In the genomic region with DNA sequence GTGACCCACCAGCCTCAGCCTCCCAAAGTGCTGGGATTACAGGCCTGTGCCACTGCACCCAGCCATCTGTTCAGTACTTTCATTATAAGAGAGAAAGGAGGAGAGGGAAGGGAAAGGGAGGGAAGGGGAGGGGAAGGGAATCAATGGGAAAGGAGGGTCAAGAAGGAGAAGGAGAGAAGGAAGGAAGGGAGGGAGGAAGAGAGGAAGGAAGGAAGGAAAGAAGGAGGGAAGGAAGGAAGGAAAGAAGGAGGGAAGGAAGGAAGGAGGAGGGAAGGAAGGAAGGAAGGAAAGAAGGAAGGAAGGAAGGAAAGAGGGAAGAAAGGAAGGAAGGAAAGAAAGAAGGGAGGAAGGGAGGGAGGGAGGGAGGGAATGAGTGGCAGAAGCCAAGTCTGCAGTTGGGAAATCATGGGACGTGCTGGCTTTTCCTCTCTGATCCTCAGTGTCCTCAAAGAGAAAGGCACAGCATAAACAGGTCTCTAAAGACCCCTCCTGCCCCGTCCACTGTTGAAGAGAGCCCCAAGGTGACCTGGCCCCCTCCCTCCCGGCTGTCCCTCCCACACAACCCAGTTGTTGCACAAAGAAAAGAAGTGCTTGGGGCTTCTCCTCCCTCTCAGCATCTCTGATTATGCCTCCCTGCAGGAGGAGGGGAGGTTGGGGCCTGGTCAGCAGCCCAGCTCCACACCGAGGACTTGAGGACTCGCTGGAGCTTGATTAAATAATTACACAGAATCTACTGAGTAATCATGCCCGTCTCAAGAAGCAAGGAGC, we compare ENCODE assay signal across 25 cellular contexts.
A peak's percentile ranks its signal among the peaks of the same experiment; 100 is the strongest.
DNase-seq lines count a peak whose midpoint lies in the region; ATAC-seq, FAIRE-seq and TF ChIP-seq lines count a peak whose summit lies in the region.
"Had no signal": no experiment of that assay in that cellular context is flagged by ENCODE, and none has a peak within 500 bp of the region (broad histone marks: within the 10 kb centered on the region; RNA-seq: fewer than 3 reads in every experiment).

No MANE protein-coding gene starts in this region.

- H2AFZ ChIP-seq in HepG2 (ENCODE audit: low read length) = no peak overlapping the region
- H2AFZ ChIP-seq in K562 (ENCODE audit: low read depth, low read length) = no peak overlapping the region
- H2AFZ ChIP-seq in neural progenitor cell (replicated peaks) = peak overlapping the region; percentile 85

- no peak for TF ChIP-seq EP300 in HepG2 (IDR thresholded peaks at IDR 0.05; ENCODE audit: low read depth in 2 of 2, low read length in 2 of 2)
- TF ChIP-seq EP300 in HepG2 (CRISPR knock-in tag; IDR thresholded peaks at IDR 0.05; ENCODE audit: borderline replicate concordance) = no peak
- TF ChIP-seq EP300 in K562 (IDR thresholded peaks at IDR 0.05; ENCODE audit: low read length) = no peak

- in situ Hi-C loops in HepG2 (cut with HindIII; ENCODE audit: extremely low pct_ligation_motif_present, low pct_unique_long_range_greater_than_20kb) = no loop called here
- in situ Hi-C loops in K562 (cut with MboI) = no loop called here

- H3K4me3 ChIP-seq in HepG2 (replicated peaks in 1 of 3; ENCODE audit: insufficient read depth in 1 of 3, low read depth in 2 of 3, low read length in 3 of 3) (no peak overlapping the region), right lobe of liver (no peak overlapping the region), K562 (no peak overlapping the region), neural progenitor cell (no peak overlapping the region), WERI-Rb-1 (ENCODE audit: low read depth, low read length) (no peak overlapping the region), SJCRH30 (no peak overlapping the region)
- H3K4me3 ChIP-seq: BLaER1, GM12878, SJSA1 had no signal

- no peaks in the 10 kb centered on the region for H3F3A ChIP-seq in neural progenitor cell (ENCODE audit: low read depth)

- CTCF ChIA-PET in HepG2 (lab: Yijun Ruan, JAX; ENCODE audit: low intra/inter-chr PET ratio, low total read pairs) = no interaction called here
- CTCF ChIA-PET in K562 (lab: Yijun Ruan, JAX; ENCODE audit: low intra/inter-chr PET ratio) = no interaction called here

- no peaks in the 10 kb centered on the region for H3K36me3 ChIP-seq in HepG2 (replicated peaks in 1 of 2; ENCODE audit: control insufficient read depth in 1 of 2, insufficient read depth in 2 of 2, low read length in 2 of 2)
- H3K36me3 ChIP-seq in right lobe of liver = no peaks in the 10 kb centered on the region
- H3K36me3 ChIP-seq in K562 (ENCODE audit: control insufficient read depth, insufficient read depth, low read length) = no peaks in the 10 kb centered on the region
- no peaks in the 10 kb centered on the region for H3K36me3 ChIP-seq in neural progenitor cell
- H3K36me3 ChIP-seq in WERI-Rb-1 = no peaks in the 10 kb centered on the region
- no peaks in the 10 kb centered on the region for H3K36me3 ChIP-seq in SJCRH30
- H3K36me3 ChIP-seq: BLaER1, SJSA1 had no signal

- H3K79me2 ChIP-seq in HepG2 (ENCODE audit: insufficient read depth, low read length) (no peaks in the 10 kb centered on the region), K562 (ENCODE audit: control insufficient read depth, insufficient read depth, low read length) (no peaks in the 10 kb centered on the region), neural progenitor cell (ENCODE audit: low read depth) (no peaks in the 10 kb centered on the region)

- H3K4me1 Mint-ChIP-seq in neural progenitor cell = peaks cover 11% of the 10 kb centered on the region
- peaks cover 9% of the 10 kb centered on the region for H3K4me1 Mint-ChIP-seq in activated naive CD8-positive, alpha-beta T cell treated with anti-CD3 and anti-CD28 coated beads for 36 hours

- no peak overlapping the region for H3K4me2 ChIP-seq in HepG2 (ENCODE audit: low read depth, low read length)
- no peak overlapping the region for H3K4me2 ChIP-seq in K562 (ENCODE audit: insufficient read depth, low read length)
- H3K4me2 ChIP-seq in neural progenitor cell = peak overlapping the region; percentile 43
- H3K4me2 ChIP-seq: BLaER1 had no signal

- FAIRE-seq in HepG2 (lab: Jason Lieb, UNC) = no peak
- no peak for FAIRE-seq in K562 (lab: Jason Lieb, UNC)
- FAIRE-seq: A204.1, GM12878, H54 had no signal

- H4K20me1 ChIP-seq in HepG2 (ENCODE audit: insufficient read depth, low read length) (no peaks in the 10 kb centered on the region), K562 (replicated peaks; ENCODE audit: control insufficient read depth, insufficient read depth, low read length) (0 out of 2 replicates have a peak, but pooled peaks cover 6% of the 10 kb centered on the region), neural progenitor cell (ENCODE audit: low read depth) (no peaks in the 10 kb centered on the region)
- H4K20me1 ChIP-seq: BLaER1 had no signal

- no peaks in the 10 kb centered on the region for H3K9me1 ChIP-seq in K562 (ENCODE audit: control insufficient read depth, insufficient read depth, low read length)

- intact Hi-C loops in HepG2 (cut with micrococcal nuclease; ENCODE audit: unreplicated experiment) (loop anchor here (5.0 kb wide), 1 partner anchor 797 kb away; no protein-coding TSS in a partner anchor), right lobe of liver (cut with DNase I) (loop anchor here (5.0 to 10.0 kb wide), 2 partner anchors 215 to 217 kb away; no protein-coding TSS in a partner anchor), K562 (cut with micrococcal nuclease) (no loop called here)

- BruUV-seq in HepG2 (replicated peaks; lab: Mats Ljungman, UMichigan) = no TSS peak
- no TSS peak for BruUV-seq in K562 (replicated peaks; lab: Mats Ljungman, UMichigan)

- ATAC-seq in HepG2 (no peak), right lobe of liver (no peak), K562 (no peak), HG03280 (IDR thresholded peaks at IDR 0.05; ENCODE audit: unreplicated experiment) (no peak)
- ATAC-seq: GM12878, PC-3 had no signal

- no peak overlapping the region for H3K27ac Mint-ChIP-seq in neural progenitor cell
- H3K27ac Mint-ChIP-seq in activated naive CD8-positive, alpha-beta T cell treated with anti-CD3 and anti-CD28 coated beads for 36 hours = no peak overlapping the region
- H3K27ac Mint-ChIP-seq: CD8-positive, alpha-beta memory T cell had no signal

- WGBS in HepG2 (ENCODE audit: low lambda C conversion rate) = 2% methylated on average over 6 of the region's 6 CpGs
- 75% methylated on average over 4 of the region's 6 CpGs for WGBS in right lobe of liver (ENCODE audit: insufficient coverage, low coverage, low lambda C conversion rate, missing lambda C conversion rate)
- 0% methylated on average over 5 of the region's 6 CpGs for WGBS in K562 (ENCODE audit: insufficient coverage, low coverage, missing lambda C conversion rate)

- no peaks in the 10 kb centered on the region for H3K36me3 Mint-ChIP-seq in neural progenitor cell
- H3K36me3 Mint-ChIP-seq in activated naive CD8-positive, alpha-beta T cell treated with anti-CD3 and anti-CD28 coated beads for 36 hours = no peaks in the 10 kb centered on the region
- H3K36me3 Mint-ChIP-seq: CD8-positive, alpha-beta memory T cell had no signal

- DNase-seq in HepG2 (ENCODE audit: low spot score) (no peak), right lobe of liver (no peak), K562 (ENCODE audit: extremely low read depth in 1 of 4, low spot score in 3 of 4) (no peak), neural progenitor cell (ENCODE audit: low spot score) (peak; percentile 16), WERI-Rb-1 (no peak), SJCRH30 (no peak)
- DNase-seq in activated naive CD8-positive, alpha-beta T cell treated with anti-CD3 and anti-CD28 coated beads for 36 hours = no peak
- DNase-seq: CD8-positive, alpha-beta memory T cell; DMS79 treated with DMSO at 0.1 percent for 48 hours; GDM1; KBM-7; MV-4-11; NCI-H1417 treated with DMSO at 0.1 percent for 48 hours; NCI-H2029; NCI-H2171 treated with DMSO at 0.1 percent for 48 hours; NCI-H510A; NCI-H774 had no signal

- H3K9ac ChIP-seq in HepG2 (ENCODE audit: insufficient read depth, low read depth, low read length) (no peak overlapping the region), K562 (ENCODE audit: insufficient read depth in 1 of 2, low read depth in 2 of 2, low read length in 2 of 2) (no peak overlapping the region), neural progenitor cell (no peak overlapping the region)
- H3K9ac ChIP-seq: BLaER1 had no signal

- H3K27me3 ChIP-seq in HepG2 (ENCODE audit: control insufficient read depth in 1 of 2, insufficient read depth in 2 of 2, low read length in 2 of 2) = 0 out of 5 replicates have a peak, but pooled peaks cover 0 to 5% of the 10 kb centered on the region in 2 experiments
- H3K27me3 ChIP-seq in right lobe of liver = no peaks in the 10 kb centered on the region
- peaks cover 12 to 40% of the 10 kb centered on the region in 2 experiments; a peak in 3 of 5 replicates for H3K27me3 ChIP-seq in K562 (ENCODE audit: control insufficient read depth in 2 of 2, insufficient read depth in 2 of 2, low read length in 2 of 2)
- H3K27me3 ChIP-seq in neural progenitor cell = no peaks in the 10 kb centered on the region
- no peaks in the 10 kb centered on the region for H3K27me3 ChIP-seq in WERI-Rb-1 (ENCODE audit: insufficient read depth, low read depth, severe bottlenecking)
- H3K27me3 ChIP-seq in SJCRH30 = peaks cover 3% of the 10 kb centered on the region; the same call in 1 of the 2 replicates
- H3K27me3 ChIP-seq: BLaER1, SJSA1 had no signal

- H3K9me3 ChIP-seq in HepG2 (ENCODE audit: low read length) = no peaks in the 10 kb centered on the region
- no peaks in the 10 kb centered on the region for H3K9me3 ChIP-seq in right lobe of liver
- H3K9me3 ChIP-seq in K562 (replicated peaks; ENCODE audit: control insufficient read depth, insufficient read depth, low read depth, low read length) = no peaks in the 10 kb centered on the region
- no peaks in the 10 kb centered on the region for H3K9me3 ChIP-seq in neural progenitor cell (ENCODE audit: low read depth)
- H3K9me3 ChIP-seq in WERI-Rb-1 (ENCODE audit: severe bottlenecking) = no peaks in the 10 kb centered on the region
- H3K9me3 ChIP-seq in SJCRH30 (replicated peaks) = no peaks in the 10 kb centered on the region
- H3K9me3 ChIP-seq: SJSA1 had no signal

- H3K4me1 ChIP-seq in HepG2 (ENCODE audit: insufficient read depth, low read length) (peaks cover 8% of the 10 kb centered on the region), right lobe of liver (no peaks in the 10 kb centered on the region), K562 (replicated peaks in 1 of 2; ENCODE audit: control insufficient read depth in 2 of 2, insufficient read depth in 2 of 2, low read length in 2 of 2) (peaks cover 0 to 4% of the 10 kb centered on the region in 2 experiments; a peak in 1 of 5 replicates), neural progenitor cell (peaks cover 14% of the 10 kb centered on the region), SJCRH30 (no peaks in the 10 kb centered on the region)
- H3K4me1 ChIP-seq: SJSA1 had no signal

- peaks cover 2% of the 10 kb centered on the region for H3K27me3 Mint-ChIP-seq in neural progenitor cell (ENCODE audit: insufficient read depth, low read depth)
- no peaks in the 10 kb centered on the region for H3K27me3 Mint-ChIP-seq in activated naive CD8-positive, alpha-beta T cell treated with anti-CD3 and anti-CD28 coated beads for 36 hours

- H3K4me3 Mint-ChIP-seq in neural progenitor cell = no peak overlapping the region
- no peak overlapping the region for H3K4me3 Mint-ChIP-seq in activated naive CD8-positive, alpha-beta T cell treated with anti-CD3 and anti-CD28 coated beads for 36 hours
- H3K4me3 Mint-ChIP-seq: CD8-positive, alpha-beta memory T cell had no signal

- TF ChIP-seq CTCF in HepG2 (CRISPR knock-in tag; IDR thresholded peaks at IDR 0.05) = no peak
- TF ChIP-seq CTCF in right lobe of liver (IDR thresholded peaks at IDR 0.05) = no peak
- no peak for TF ChIP-seq CTCF in K562 (IDR thresholded peaks at IDR 0.05 in 2 of 3, conservative IDR thresholded peaks at IDR 0.05 in 1 of 3; ENCODE audit: insufficient read depth in 2 of 3, low read depth in 1 of 3, low read length in 3 of 3)
- TF ChIP-seq CTCF in neural progenitor cell (IDR thresholded peaks at IDR 0.05) = no peak
- TF ChIP-seq CTCF in WERI-Rb-1 (IDR thresholded peaks at IDR 0.05; ENCODE audit: low read depth, low read length) = no peak

- TF ChIP-seq RAD21 in HepG2 (CRISPR knock-in tag; IDR thresholded peaks at IDR 0.05) = no peak
- TF ChIP-seq RAD21 in K562 (CRISPR knock-in tag; conservative IDR thresholded peaks at IDR 0.05 in 1 of 2, IDR thresholded peaks at IDR 0.05 in 1 of 2) = no peak

- H3K27ac ChIP-seq in HepG2 (ENCODE audit: extremely low read length, insufficient read depth, low read length) (no peak overlapping the region), right lobe of liver (no peak overlapping the region), K562 (ENCODE audit: extremely low read depth, low read depth, low read length) (no peak overlapping the region), neural progenitor cell (no peak overlapping the region), WERI-Rb-1 (no peak overlapping the region), SJCRH30 (no peak overlapping the region)
- H3K27ac ChIP-seq: BLaER1, RWPE1, SJSA1 had no signal

- H3K9me3 Mint-ChIP-seq in neural progenitor cell = no peaks in the 10 kb centered on the region
- H3K9me3 Mint-ChIP-seq in activated naive CD8-positive, alpha-beta T cell treated with anti-CD3 and anti-CD28 coated beads for 36 hours = no peaks in the 10 kb centered on the region
- H3K9me3 Mint-ChIP-seq: CD8-positive, alpha-beta memory T cell had no signal

- POLR2A ChIA-PET in HepG2 (lab: Yijun Ruan, JAX) (no interaction called here), K562 (lab: Yijun Ruan, JAX) (no interaction called here)

- TF ChIP-seq POLR2A in HepG2 (IDR thresholded peaks at IDR 0.05; ENCODE audit: insufficient read depth in 1 of 2, low read depth in 2 of 2, low read length in 2 of 2) (no peak), right lobe of liver (IDR thresholded peaks at IDR 0.05) (no peak), K562 (conservative IDR thresholded peaks at IDR 0.05) (no peak)

Comparison
In these comparisons a context has a peak if more than half of its experiments do, and no peak if none do; other contexts are left out.
1. Of the 241 proteins assayed by ChIP-seq in both HepG2 and K562: peak only in HepG2: ZNF282; only in K562: HBP1 and ZNF512; in both: none; in neither: 236; mixed calls (peak in some experiments, not most) for 2.